Comparison of ENCODE assay signal across 20 cellular contexts in the genomic region with DNA sequence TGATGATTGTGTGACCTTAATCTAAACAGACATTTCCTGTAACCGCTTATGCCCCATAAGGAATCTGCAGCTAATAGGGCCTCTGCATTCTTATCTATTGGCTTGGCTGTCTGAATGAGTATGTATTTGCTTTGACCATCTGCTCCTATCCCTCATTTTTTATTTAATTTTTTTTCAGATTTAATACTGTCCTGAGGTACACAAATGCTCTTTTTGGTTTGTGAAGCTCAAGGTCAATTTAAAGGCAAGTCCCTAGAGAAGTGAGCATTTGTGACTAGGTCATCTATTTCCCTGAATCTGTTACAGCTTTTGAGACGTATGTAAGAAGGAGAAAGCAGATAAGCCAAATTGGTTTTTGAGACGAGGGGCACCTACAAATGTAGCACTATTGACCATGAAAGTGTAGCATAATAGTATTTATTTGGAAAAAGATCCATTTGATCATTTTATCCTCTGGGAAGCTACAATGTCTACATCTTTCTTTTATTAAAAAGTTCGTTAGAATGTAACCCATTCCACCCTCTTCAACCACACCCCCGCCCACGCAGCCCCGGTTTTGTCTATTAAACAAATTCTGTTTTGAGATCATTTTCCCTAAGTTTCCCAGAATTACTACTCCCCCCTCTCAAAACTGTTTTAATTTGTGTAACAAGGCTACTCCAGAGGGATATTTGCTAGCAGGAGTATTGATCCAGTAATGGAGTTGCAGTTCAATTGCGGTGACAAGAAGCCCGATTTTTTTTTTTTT.
DNase-seq lines count a peak whose midpoint lies in the region; ATAC-seq lines count a peak whose summit lies in the region.
"Had no signal": no experiment of that assay in that cellular context is flagged by ENCODE, and none has a peak within 500 bp of the region (broad histone marks: within the 10 kb centered on the region; RNA-seq: fewer than 3 reads in every experiment).

No MANE protein-coding gene starts in this region.

- no peaks in the 10 kb centered on the region for H3K36me3 Mint-ChIP-seq in activated naive CD4-positive, alpha-beta T cell treated with anti-CD3 and anti-CD28 coated beads for 36 hours (ENCODE audit: low read depth)
- peaks cover 0 to 31% of the 10 kb centered on the region in 2 donors for H3K36me3 Mint-ChIP-seq in activated naive CD4-positive, alpha-beta T cell treated with anti-CD3 and anti-CD28 coated beads, Interleukin-2, amount 50 U/mL, for 72 hours
- peaks cover 8% of the 10 kb centered on the region for H3K36me3 Mint-ChIP-seq in T-helper 1 cell treated with Interleukin-12 subunit alpha and Interleukin-12 subunit beta and Interleukin-4 antibody, amounts not matched to agents 30 μg/mL and 1 μg/mL, for 36 hours (ENCODE audit: low read depth)
- peaks cover 3% of the 10 kb centered on the region for H3K36me3 Mint-ChIP-seq in activated naive CD8-positive, alpha-beta T cell treated with anti-CD3 and anti-CD28 coated beads, Interleukin-2, amount 50 U/mL, for 24 hours (ENCODE audit: low read depth)
- no peaks in the 10 kb centered on the region for H3K36me3 Mint-ChIP-seq in stimulated activated memory B cell treated with anti-CD40 and anti-IgM and Interleukin-4, amounts not matched to agents 10 μg/mL and 1 μg/mL and 100 μg/mL, for 72 hours
- H3K36me3 Mint-ChIP-seq: brain; CD8-positive, alpha-beta T cell had no signal

- H3K4me1 Mint-ChIP-seq in activated naive CD4-positive, alpha-beta T cell treated with anti-CD3 and anti-CD28 coated beads for 36 hours (ENCODE audit: low read depth) = peaks cover 49% of the 10 kb centered on the region
- peaks cover 63% of the 10 kb centered on the region for H3K4me1 Mint-ChIP-seq in T-helper 1 cell treated with Interleukin-12 subunit alpha and Interleukin-12 subunit beta and Interleukin-4 antibody, amounts not matched to agents 30 μg/mL and 1 μg/mL, for 36 hours (ENCODE audit: low read depth)
- H3K4me1 Mint-ChIP-seq in activated naive CD8-positive, alpha-beta T cell treated with anti-CD3 and anti-CD28 coated beads, Interleukin-2, amount 50 U/mL, for 24 hours = peaks cover 48% of the 10 kb centered on the region
- peaks cover 48% of the 10 kb centered on the region for H3K4me1 Mint-ChIP-seq in stimulated activated memory B cell treated with anti-CD40 and anti-IgM and Interleukin-4, amounts not matched to agents 10 μg/mL and 1 μg/mL and 100 μg/mL, for 72 hours
- H3K4me1 Mint-ChIP-seq: brain had no signal

- ATAC-seq in activated naive CD4-positive, alpha-beta T cell treated with anti-CD3 and anti-CD28 coated beads, Interleukin-2, amount 50 U/mL, for 72 hours = no peak
- no peak for ATAC-seq in activated naive CD8-positive, alpha-beta T cell treated with anti-CD3 and anti-CD28 coated beads, Interleukin-2, amount 50 U/mL, for 24 hours
- no peak for ATAC-seq in stimulated activated memory B cell treated with anti-CD40 and anti-IgM and Interleukin-4, amounts not matched to agents 10 μg/mL and 1 μg/mL and 100 μg/mL, for 72 hours
- no peak for ATAC-seq in HG02678 (IDR thresholded peaks at IDR 0.05; ENCODE audit: unreplicated experiment)
- ATAC-seq: CD8-positive, alpha-beta T cell; gastrocnemius medialis; HepG2; left colon; Panc1 had no signal

- no peak for DNase-seq in activated naive CD4-positive, alpha-beta T cell treated with anti-CD3 and anti-CD28 coated beads for 36 hours
- DNase-seq in activated naive CD4-positive, alpha-beta T cell treated with anti-CD3 and anti-CD28 coated beads, Interleukin-2, amount 50 U/mL, for 72 hours (ENCODE audit: low spot score in 2 of 2) = no peak
- DNase-seq in activated naive CD8-positive, alpha-beta T cell treated with anti-CD3 and anti-CD28 coated beads, Interleukin-2, amount 50 U/mL, for 24 hours = peak; percentile 34
- DNase-seq in NAMALWA (ENCODE audit: low spot score) (no peak), H4 (ENCODE audit: low spot score) (no peak)
- DNase-seq: activated naive CD8-positive, alpha-beta T cell treated with anti-CD3 and anti-CD28 coated beads, Interleukin-2, amount 10 ng/mL, durations not matched to agents 7 days and 5 days; CD8-positive, alpha-beta T cell; dermis blood vessel endothelial cell; gastrocnemius medialis; NCI-H1694; NCI-H82; substantia nigra; uterus had no signal

- CTCF ChIA-PET in activated naive CD4-positive, alpha-beta T cell treated with anti-CD3 and anti-CD28 coated beads for 36 hours (lab: Charles Lee) = no interaction called here

- H3K27me3 Mint-ChIP-seq in activated naive CD4-positive, alpha-beta T cell treated with anti-CD3 and anti-CD28 coated beads for 36 hours (ENCODE audit: low read depth) = peaks cover 2% of the 10 kb centered on the region
- no peaks in the 10 kb centered on the region for H3K27me3 Mint-ChIP-seq in T-helper 1 cell treated with Interleukin-12 subunit alpha and Interleukin-12 subunit beta and Interleukin-4 antibody, amounts not matched to agents 30 μg/mL and 1 μg/mL, for 36 hours (ENCODE audit: low read depth)
- H3K27me3 Mint-ChIP-seq in activated naive CD8-positive, alpha-beta T cell treated with anti-CD3 and anti-CD28 coated beads, Interleukin-2, amount 50 U/mL, for 24 hours = no peaks in the 10 kb centered on the region
- H3K27me3 Mint-ChIP-seq in stimulated activated memory B cell treated with anti-CD40 and anti-IgM and Interleukin-4, amounts not matched to agents 10 μg/mL and 1 μg/mL and 100 μg/mL, for 72 hours = no peaks in the 10 kb centered on the region
- H3K27me3 Mint-ChIP-seq: activated naive CD8-positive, alpha-beta T cell treated with anti-CD3 and anti-CD28 coated beads, Interleukin-2, amount 10 ng/mL, durations not matched to agents 7 days and 5 days; brain had no signal

- intact Hi-C loops in activated naive CD4-positive, alpha-beta T cell treated with anti-CD3 and anti-CD28 coated beads for 36 hours (cut with micrococcal nuclease) = no loop called here

- H3K9me3 Mint-ChIP-seq in activated naive CD4-positive, alpha-beta T cell treated with anti-CD3 and anti-CD28 coated beads for 36 hours = no peaks in the 10 kb centered on the region
- peaks cover 0 to 5% of the 10 kb centered on the region in 2 donors for H3K9me3 Mint-ChIP-seq in activated naive CD4-positive, alpha-beta T cell treated with anti-CD3 and anti-CD28 coated beads, Interleukin-2, amount 50 U/mL, for 72 hours
- no peaks in the 10 kb centered on the region for H3K9me3 Mint-ChIP-seq in T-helper 1 cell treated with Interleukin-12 subunit alpha and Interleukin-12 subunit beta and Interleukin-4 antibody, amounts not matched to agents 30 μg/mL and 1 μg/mL, for 36 hours
- H3K9me3 Mint-ChIP-seq in activated naive CD8-positive, alpha-beta T cell treated with anti-CD3 and anti-CD28 coated beads, Interleukin-2, amount 50 U/mL, for 24 hours = no peaks in the 10 kb centered on the region
- H3K9me3 Mint-ChIP-seq in stimulated activated memory B cell treated with anti-CD40 and anti-IgM and Interleukin-4, amounts not matched to agents 10 μg/mL and 1 μg/mL and 100 μg/mL, for 72 hours = no peaks in the 10 kb centered on the region
- H3K9me3 Mint-ChIP-seq: brain; CD8-positive, alpha-beta T cell had no signal

- H3K4me3 Mint-ChIP-seq in activated naive CD4-positive, alpha-beta T cell treated with anti-CD3 and anti-CD28 coated beads for 36 hours = no peak overlapping the region
- no peak overlapping the region for H3K4me3 Mint-ChIP-seq in T-helper 1 cell treated with Interleukin-12 subunit alpha and Interleukin-12 subunit beta and Interleukin-4 antibody, amounts not matched to agents 30 μg/mL and 1 μg/mL, for 36 hours
- H3K4me3 Mint-ChIP-seq in activated naive CD8-positive, alpha-beta T cell treated with anti-CD3 and anti-CD28 coated beads, Interleukin-2, amount 50 U/mL, for 24 hours = no peak overlapping the region
- H3K4me3 Mint-ChIP-seq in stimulated activated memory B cell treated with anti-CD40 and anti-IgM and Interleukin-4, amounts not matched to agents 10 μg/mL and 1 μg/mL and 100 μg/mL, for 72 hours = no peak overlapping the region
- H3K4me3 Mint-ChIP-seq: activated naive CD8-positive, alpha-beta T cell treated with anti-CD3 and anti-CD28 coated beads, Interleukin-2, amount 10 ng/mL, durations not matched to agents 7 days and 5 days; brain; CD8-positive, alpha-beta T cell had no signal

- peak overlapping the region; percentile 88 for H3K27ac Mint-ChIP-seq in activated naive CD4-positive, alpha-beta T cell treated with anti-CD3 and anti-CD28 coated beads for 36 hours
- peak overlapping the region in 1 of 2 donors; percentile 89 for H3K27ac Mint-ChIP-seq in activated naive CD4-positive, alpha-beta T cell treated with anti-CD3 and anti-CD28 coated beads, Interleukin-2, amount 50 U/mL, for 72 hours
- H3K27ac Mint-ChIP-seq in T-helper 1 cell treated with Interleukin-12 subunit alpha and Interleukin-12 subunit beta and Interleukin-4 antibody, amounts not matched to agents 30 μg/mL and 1 μg/mL, for 36 hours = peak overlapping the region; percentile 88
- H3K27ac Mint-ChIP-seq in activated naive CD8-positive, alpha-beta T cell treated with anti-CD3 and anti-CD28 coated beads, Interleukin-2, amount 50 U/mL, for 24 hours = peak overlapping the region; percentile 88
- peak overlapping the region; percentile 88 for H3K27ac Mint-ChIP-seq in stimulated activated memory B cell treated with anti-CD40 and anti-IgM and Interleukin-4, amounts not matched to agents 10 μg/mL and 1 μg/mL and 100 μg/mL, for 72 hours
- H3K27ac Mint-ChIP-seq: brain; CD8-positive, alpha-beta T cell had no signal
